ENCODE assay signal across 9 cellular contexts in genomic region chr13:50200562-50200961, GRCh38.
"Had no signal": no experiment of that assay in that cellular context is flagged by ENCODE, and none has a peak within 500 bp of the region (broad histone marks: within the 10 kb centered on the region; RNA-seq: fewer than 3 reads in every experiment).

No MANE protein-coding gene starts in this region.

- ATAC-seq: left lobe of liver; naive thymus-derived CD8-positive, alpha-beta T cell; right lobe of liver had no signal

- H3K4me1 ChIP-seq: right lobe of liver, suprapubic skin had no signal

- H3K9me3 ChIP-seq: right lobe of liver, suprapubic skin, upper lobe of right lung had no signal

- H3K27me3 ChIP-seq: right lobe of liver, suprapubic skin, upper lobe of right lung had no signal

- H3K27ac ChIP-seq: right lobe of liver, suprapubic skin, upper lobe of right lung had no signal

- H3K4me3 ChIP-seq: right lobe of liver, suprapubic skin, upper lobe of right lung had no signal

- DNase-seq: activated CD4-positive, alpha-beta T cell treated with anti-CD3 and anti-CD28 coated beads, Interleukin-2, amount 10 ng/mL, durations not matched to agents 7 days and 5 days; activated naive CD8-positive, alpha-beta T cell treated with anti-CD3 and anti-CD28 coated beads for 36 hours; naive thymus-derived CD8-positive, alpha-beta T cell; nucleus accumbens; right lobe of liver; SW 1271; upper lobe of right lung had no signal

- H3K36me3 ChIP-seq: right lobe of liver, suprapubic skin, upper lobe of right lung had no signal
